Comparison of ENCODE assay signal across 18 cellular contexts in genomic region chr17:15239471-15239870, GRCh38.
"Had no signal": no experiment of that assay in that cellular context is flagged by ENCODE, and none has a peak within 500 bp of the region (broad histone marks: within the 10 kb centered on the region; RNA-seq: fewer than 3 reads in every experiment).

No MANE protein-coding gene starts in this region.

- H3K4me1 ChIP-seq: parathyroid adenoma had no signal

- H3K27ac Mint-ChIP-seq: endodermal cell; naive B cell; nephron; stimulated activated effector memory CD8-positive, alpha-beta T cell treated with anti-CD3 and anti-CD28 coated beads, Interleukin-12 subunit alpha, Interleukin-12 subunit beta, amount 100 ng/mL, for 72 hours had no signal

- H3K9me3 ChIP-seq: upper lobe of left lung, vagina had no signal

- H3K9me3 Mint-ChIP-seq: stimulated activated effector memory CD8-positive, alpha-beta T cell treated with anti-CD3 and anti-CD28 coated beads, Interleukin-12 subunit alpha, Interleukin-12 subunit beta, amount 100 ng/mL, for 72 hours had no signal

- H3K4me3 ChIP-seq: psoas muscle, tibial artery, upper lobe of left lung, vagina had no signal

- DNase-seq: cerebellar nuclear complex; dermis blood vessel endothelial cell; endodermal cell; islet precursor cell; mesendoderm; naive B cell; retina; stimulated activated CD4-positive, alpha-beta T cell treated with anti-CD3 and anti-CD28 coated beads, Interleukin-4, amount 100 ng/mL, for 1 hour; stimulated activated CD8-positive, alpha-beta memory T cell treated with anti-CD3 and anti-CD28 coated beads, Interleukin-4, amount 100 ng/mL, for 48 hours; stimulated activated naive CD8-positive, alpha-beta T cell treated with anti-CD3 and anti-CD28 coated beads, Interleukin-15, Interleukin-2, amounts not matched to agents 100 U/mL and 50 U/mL, for 24 hours; tibial artery had no signal

- H3K36me3 Mint-ChIP-seq: naive B cell; stimulated activated effector memory CD8-positive, alpha-beta T cell treated with anti-CD3 and anti-CD28 coated beads, Interleukin-12 subunit alpha, Interleukin-12 subunit beta, amount 100 ng/mL, for 72 hours had no signal

- H3K4me3 Mint-ChIP-seq: endodermal cell; naive B cell; nephron; stimulated activated effector memory CD8-positive, alpha-beta T cell treated with anti-CD3 and anti-CD28 coated beads, Interleukin-12 subunit alpha, Interleukin-12 subunit beta, amount 100 ng/mL, for 72 hours had no signal

- ATAC-seq: left lobe of liver; psoas muscle; stimulated activated effector memory CD8-positive, alpha-beta T cell treated with anti-CD3 and anti-CD28 coated beads, Interleukin-12 subunit alpha, Interleukin-12 subunit beta, amount 100 ng/mL, for 72 hours; stimulated activated naive CD8-positive, alpha-beta T cell treated with anti-CD3 and anti-CD28 coated beads, Interleukin-15, Interleukin-2, amounts not matched to agents 100 U/mL and 50 U/mL, for 24 hours had no signal

- H3K27me3 ChIP-seq: tibial artery, upper lobe of left lung, vagina had no signal

- H3K4me1 Mint-ChIP-seq: naive B cell; stimulated activated effector memory CD8-positive, alpha-beta T cell treated with anti-CD3 and anti-CD28 coated beads, Interleukin-12 subunit alpha, Interleukin-12 subunit beta, amount 100 ng/mL, for 72 hours had no signal

- H3K27ac ChIP-seq: parathyroid adenoma, tibial artery, upper lobe of left lung, vagina had no signal
